Comparison of ENCODE assay signal across 24 cellular contexts in genomic region chr19:13935765-13936486, GRCh38. TPM values are rescaled to one million over a fixed set of nuclear protein-coding genes. Genes with fewer than 3 reads are reported as not detected.
DNase-seq lines count a peak whose midpoint lies in the region; ATAC-seq and TF ChIP-seq lines count a peak whose summit lies in the region.
"Had no signal": no experiment of that assay in that cellular context is flagged by ENCODE, and none has a peak within 500 bp of the region (broad histone marks: within the 10 kb centered on the region; RNA-seq: fewer than 3 reads in every experiment).

No MANE protein-coding gene starts in this region.

- no peak for TF ChIP-seq CTCF in WTC11 (IDR thresholded peaks at IDR 0.05)

- DNase-seq in Right ventricle myocardium inferior (ENCODE audit: missing footprints) (peak; percentile 49), Right ventricle myocardium superior (no peak), WTC11 (ENCODE audit: low spot score) (peak; percentile 70), iPS-NIHi7 (ENCODE audit: extremely low spot score) (peak; percentile 75), NCI-H446 treated with DMSO at 0.1 percent for 48 hours (lab: John Stamatoyannopoulos, UW) (no peak)
- no peak for DNase-seq in naive thymus-derived CD8-positive, alpha-beta T cell
- DNase-seq: activated CD4-positive, CD25-positive, alpha-beta regulatory T cell treated with anti-CD3 and anti-CD28 coated beads, Interleukin-2, amount 50 U/mL, for 72 hours; CD4-positive, alpha-beta T cell; Karpas-422; left colon; midbrain; NCI-H1105; NCI-H2081 treated with DMSO at 0.1 percent for 48 hours; NCI-H510A; right cardiac atrium; SHP77; stimulated activated naive CD4-positive, alpha-beta T cell treated with Interleukin-2 at 50 U/mL for 16 hours; T-helper 17 cell; transverse colon had no signal

- H3K36me3 Mint-ChIP-seq in WTC11 = no peaks in the 10 kb centered on the region
- H3K36me3 Mint-ChIP-seq in naive thymus-derived CD8-positive, alpha-beta T cell = no peaks in the 10 kb centered on the region

- no peaks in the 10 kb centered on the region for H3K27me3 Mint-ChIP-seq in WTC11 (ENCODE audit: low read depth)
- peaks cover 3 to 20% (median 6%) of the 10 kb centered on the region in 5 donors for H3K27me3 Mint-ChIP-seq in naive thymus-derived CD8-positive, alpha-beta T cell

- H3K9me3 Mint-ChIP-seq in WTC11 = no peaks in the 10 kb centered on the region
- no peaks in the 10 kb centered on the region for H3K9me3 Mint-ChIP-seq in naive thymus-derived CD8-positive, alpha-beta T cell
- H3K9me3 Mint-ChIP-seq: activated T-helper 1 cell treated with anti-CD3 and anti-CD28 coated beads, Interleukin-12 subunit alpha, Interleukin-12 subunit beta, Interleukin-2, Interleukin-4 antibody, amounts not matched to agents 30 ng/mL and 10 ng/mL and 1 ng/mL, durations not matched to agents 14 hours and 24 hours and 36 hours; CD4-positive, alpha-beta T cell had no signal

- intact Hi-C loops in Right ventricle myocardium inferior (cut with DNase I) (no loop called here), Right ventricle myocardium superior (cut with DNase I) (no loop called here)

- CTCF ChIA-PET in WTC11 (lab: Charles Lee) = interaction anchor here (0.7 to 1.5 kb wide), 12 partner anchors 17 to 136 kb away, joined by 3 to 10 read pairs (median 4); partner anchors contain the start of genes DCAF15, IL27RA and MISP3

- H3K27ac Mint-ChIP-seq in WTC11 = no peak overlapping the region; the same call in 1 of the 2 replicates
- H3K27ac Mint-ChIP-seq in naive thymus-derived CD8-positive, alpha-beta T cell = no peak overlapping the region
- H3K27ac Mint-ChIP-seq: activated T-helper 1 cell treated with anti-CD3 and anti-CD28 coated beads, Interleukin-12 subunit alpha, Interleukin-12 subunit beta, Interleukin-2, Interleukin-4 antibody, amounts not matched to agents 30 ng/mL and 10 ng/mL and 1 ng/mL, durations not matched to agents 14 hours and 24 hours and 36 hours; CD4-positive, alpha-beta T cell; T-helper 17 cell had no signal

- H3K4me3 Mint-ChIP-seq in WTC11 = no peak overlapping the region
- H3K4me3 Mint-ChIP-seq in naive thymus-derived CD8-positive, alpha-beta T cell = no peak overlapping the region
- H3K4me3 Mint-ChIP-seq: activated T-helper 1 cell treated with anti-CD3 and anti-CD28 coated beads, Interleukin-12 subunit alpha, Interleukin-12 subunit beta, Interleukin-2, Interleukin-4 antibody, amounts not matched to agents 30 ng/mL and 10 ng/mL and 1 ng/mL, durations not matched to agents 14 hours and 24 hours and 36 hours; CD4-positive, alpha-beta T cell; T-helper 17 cell had no signal

- ATAC-seq in Right ventricle myocardium inferior (no peak), Right ventricle myocardium superior (ENCODE audit: poor library complexity) (no peak), WTC11 (peak; percentile 67), HG03108 (IDR thresholded peaks at IDR 0.05; ENCODE audit: unreplicated experiment) (no peak), HG02870 (IDR thresholded peaks at IDR 0.05; ENCODE audit: unreplicated experiment) (no peak)
- ATAC-seq in naive thymus-derived CD8-positive, alpha-beta T cell = no peak
- ATAC-seq: left colon, right cardiac atrium, T-helper 17 cell had no signal

- peaks cover 29% of the 10 kb centered on the region for H3K4me1 Mint-ChIP-seq in WTC11
- peaks cover 5 to 19% (median 12%) of the 10 kb centered on the region in 4 donors for H3K4me1 Mint-ChIP-seq in naive thymus-derived CD8-positive, alpha-beta T cell

- POLR2A ChIA-PET in WTC11 (lab: Charles Lee) = interaction anchor here (0.7 to 1.3 kb wide), 9 partner anchors 16 to 138 kb away, joined by 3 to 7 read pairs (median 3); partner anchors contain the start of gene DCAF15
- POLR2A ChIA-PET in naive thymus-derived CD8-positive, alpha-beta T cell (lab: Charles Lee) = interaction anchor here (0.6 kb wide), 1 partner anchor 142 kb away, joined by 5 read pairs; no protein-coding TSS in a partner anchor

TF ChIP-seq in WTC11, 78 proteins besides CTCF, POLR2A, EP300 and RAD21 (continues in another document):
- no peak for TF ChIP-seq SMAD3 (CRISPR knock-in tag; IDR thresholded peaks at IDR 0.05; ENCODE audit: borderline replicate concordance)
- no peak for TF ChIP-seq ZNF232 (CRISPR knock-in tag; IDR thresholded peaks at IDR 0.05)
- no peak for TF ChIP-seq GABPB1 (CRISPR knock-in tag; IDR thresholded peaks at IDR 0.05)
- no peak for TF ChIP-seq ZNF396 (CRISPR knock-in tag; IDR thresholded peaks at IDR 0.05; ENCODE audit: borderline replicate concordance)
- TF ChIP-seq FOXK1 (CRISPR knock-in tag; IDR thresholded peaks at IDR 0.05) = no peak
- no peak for TF ChIP-seq NR2C2 (CRISPR knock-in tag; IDR thresholded peaks at IDR 0.05)
- no peak for TF ChIP-seq PREB (CRISPR knock-in tag; IDR thresholded peaks at IDR 0.05; ENCODE audit: borderline replicate concordance)
- TF ChIP-seq TCF7 (CRISPR knock-in tag; IDR thresholded peaks at IDR 0.05; ENCODE audit: low read depth) = no peak
- no peak for TF ChIP-seq E2F1 (CRISPR knock-in tag; IDR thresholded peaks at IDR 0.05)
- TF ChIP-seq ZSCAN18 (CRISPR knock-in tag; IDR thresholded peaks at IDR 0.05) = no peak
- TF ChIP-seq CREB1 (CRISPR knock-in tag; IDR thresholded peaks at IDR 0.05) = no peak
- no peak for TF ChIP-seq USF1 (CRISPR knock-in tag; IDR thresholded peaks at IDR 0.05)
- TF ChIP-seq ETV6 (CRISPR knock-in tag; IDR thresholded peaks at IDR 0.05) = no peak
- TF ChIP-seq GTF2I (CRISPR knock-in tag; conservative IDR thresholded peaks at IDR 0.05) = no peak
- no peak for TF ChIP-seq ZNF317 (CRISPR knock-in tag; IDR thresholded peaks at IDR 0.05; ENCODE audit: borderline replicate concordance, low read depth)

RNA-seq across cellular contexts. Expression of gene PODNL1, which starts 2.3 kb away (rescaled TPM):
- 2.5 TPM for total RNA-seq in Right ventricle myocardium inferior
- 3.1 TPM for total RNA-seq in Right ventricle myocardium superior
- total RNA-seq in WTC11 (2021) = 1.1 to 1.4 TPM (median 1.4 TPM) in 3 replicates
- total RNA-seq in naive thymus-derived CD8-positive, alpha-beta T cell = not detected
- polyA plus RNA-seq in naive thymus-derived CD8-positive, alpha-beta T cell = not detected
- total RNA-seq: activated T-helper 1 cell treated with anti-CD3 and anti-CD28 coated beads, Interleukin-12 subunit alpha, Interleukin-12 subunit beta, Interleukin-2, Interleukin-4 antibody, amounts not matched to agents 30 ng/mL and 10 ng/mL and 1 ng/mL, durations not matched to agents 14 hours and 24 hours and 36 hours; CD4-positive, alpha-beta T cell; Daoy had no signal

RNA-seq across cellular contexts. Expression of gene DCAF15, which starts 16.4 kb away (rescaled TPM):
- total RNA-seq in Right ventricle myocardium inferior (18.0 TPM), Right ventricle myocardium superior (15.4 TPM), WTC11 (2021) (82.9 to 89.0 TPM (median 83.3 TPM) in 3 replicates)
- 10 to 100 TPM; 93.5 to 93.6 TPM for total RNA-seq in naive thymus-derived CD8-positive, alpha-beta T cell
- 1 to 10 TPM; 2.9 to 6.0 (median 3.4) TPM for polyA plus RNA-seq in naive thymus-derived CD8-positive, alpha-beta T cell

RNA-seq across cellular contexts. Expression of gene CC2D1A, which starts 29.9 kb away (rescaled TPM):
- total RNA-seq in Right ventricle myocardium inferior = 18.7 TPM
- total RNA-seq in Right ventricle myocardium superior = 20.0 TPM
- total RNA-seq in WTC11 (2021) = 36.6 to 44.2 TPM (median 42.2 TPM) in 3 replicates
- 10 to 100 TPM; 29.7 to 30.7 TPM for total RNA-seq in naive thymus-derived CD8-positive, alpha-beta T cell
- polyA plus RNA-seq in naive thymus-derived CD8-positive, alpha-beta T cell = 10 to 100 TPM in 1 of 3 donors, 1 to 10 TPM in 2; 4.3 to 10.5 (median 5.5) TPM

RNA-seq across cellular contexts. Expression of gene BRME1, which starts 30.0 kb away (rescaled TPM):
- total RNA-seq in Right ventricle myocardium inferior = 0.76 TPM
- 0.81 TPM for total RNA-seq in Right ventricle myocardium superior
- total RNA-seq in WTC11 (2021) = 5.0 to 7.2 TPM (median 6.4 TPM) in 3 replicates
- 1 to 10 TPM; 3.0 to 3.7 TPM for total RNA-seq in naive thymus-derived CD8-positive, alpha-beta T cell
- polyA plus RNA-seq in naive thymus-derived CD8-positive, alpha-beta T cell = under 1 TPM; 0.49 to 0.94 (median 0.76) TPM

RNA-seq across cellular contexts. Expression of gene NANOS3, which starts 59.0 kb away (rescaled TPM):
- total RNA-seq in Right ventricle myocardium inferior = 0.68 TPM
- 1.8 TPM for total RNA-seq in Right ventricle myocardium superior
- total RNA-seq in WTC11 (2021) = 0.66 to 1.1 TPM (median 0.71 TPM) in 3 replicates
- not detected for total RNA-seq in naive thymus-derived CD8-positive, alpha-beta T cell
- polyA plus RNA-seq in naive thymus-derived CD8-positive, alpha-beta T cell = not detected
- total RNA-seq: Daoy, transverse colon had no signal
- polyA plus RNA-seq: adipose tissue had no signal

Comparison
In these comparisons a context has a peak if more than half of its experiments do, and no peak if none do; other contexts are left out.
1. DNase-seq: peak in Right ventricle myocardium inferior (single experiment), WTC11 (single experiment) and iPS-NIHi7 (single experiment); none in Right ventricle myocardium superior (single experiment), NCI-H446 treated with DMSO at 0.1 percent for 48 hours (single experiment) and naive thymus-derived CD8-positive, alpha-beta T cell (0 of 10).